21 cellular contexts compared by ENCODE assay signal in the genomic region with DNA sequence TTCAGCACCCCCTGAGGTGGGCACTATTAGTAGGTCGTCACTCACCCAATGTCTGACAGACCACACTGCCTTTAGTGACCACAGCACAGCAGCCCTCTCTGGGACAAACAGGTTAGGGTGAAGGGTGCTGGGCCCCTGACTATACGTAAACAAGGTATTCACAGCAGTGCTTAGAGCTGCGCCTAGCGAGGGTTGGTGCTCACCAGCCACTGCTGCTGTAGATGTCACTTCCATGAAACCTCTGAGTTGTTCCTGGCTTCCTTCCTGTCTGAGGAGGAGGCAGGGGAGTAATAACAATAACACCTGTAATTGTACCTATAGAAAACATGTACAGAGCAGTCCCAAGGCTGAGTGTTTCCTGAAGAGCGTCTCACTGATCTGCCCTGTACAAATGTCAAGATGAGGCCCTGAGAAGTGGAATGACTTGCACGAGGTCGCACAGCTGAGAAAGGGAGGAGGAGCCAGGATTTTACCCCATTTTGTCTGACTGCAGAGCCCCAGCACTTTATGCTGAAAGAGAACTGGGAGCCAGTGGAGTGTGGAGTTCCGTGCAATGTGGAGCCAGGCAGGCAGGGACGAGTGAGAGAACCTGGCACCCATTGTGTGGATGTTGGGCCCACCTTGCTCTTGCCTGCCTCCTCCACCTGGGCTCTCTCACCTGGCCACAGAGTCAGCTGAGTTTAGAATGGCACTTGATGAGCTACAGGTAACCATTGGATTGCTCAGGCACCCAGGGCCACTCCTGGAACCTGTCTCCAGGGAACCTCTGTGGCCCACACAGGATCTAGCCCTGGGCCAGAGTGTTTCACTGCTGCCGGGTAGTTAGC.
DNase-seq lines count a peak whose midpoint lies in the region; ATAC-seq, FAIRE-seq and TF ChIP-seq lines count a peak whose summit lies in the region.
"Had no signal": no experiment of that assay in that cellular context is flagged by ENCODE, and none has a peak within 500 bp of the region (broad histone marks: within the 10 kb centered on the region; RNA-seq: fewer than 3 reads in every experiment).

No MANE protein-coding gene starts in this region.

- H3K9ac ChIP-seq in neuronal stem cell (ENCODE audit: low read depth, low read length, poor library complexity) = no peak overlapping the region
- H3K9ac ChIP-seq: KMS-11, SK-N-SH had no signal

- TF ChIP-seq POLR2A in GM12891 (IDR thresholded peaks at IDR 0.05; ENCODE audit: low read depth, low read length) = no peak

- H3K4me1 ChIP-seq in neuronal stem cell (ENCODE audit: control insufficient read depth in 2 of 2, insufficient read depth in 1 of 2, low read depth in 1 of 2, low read length in 2 of 2) = peaks cover 0 to 3% of the 10 kb centered on the region in 2 donors

- H4K91ac ChIP-seq in neuronal stem cell (ENCODE audit: low read depth, low read length, poor library complexity) = no peak overlapping the region

- no peak overlapping the region for H3K4ac ChIP-seq in neuronal stem cell (ENCODE audit: low read length)

- no peaks in the 10 kb centered on the region for H3K9me3 ChIP-seq in neuronal stem cell (replicated peaks in 1 of 2; ENCODE audit: control insufficient read depth in 2 of 2, insufficient read depth in 1 of 2, low read depth in 1 of 2, low read length in 2 of 2)
- H3K9me3 ChIP-seq: SK-N-SH had no signal

- ATAC-seq in WTC11 (no peak), GM21737 (IDR thresholded peaks at IDR 0.05; ENCODE audit: unreplicated experiment) (no peak), GM18867 (IDR thresholded peaks at IDR 0.05; ENCODE audit: unreplicated experiment) (no peak)
- ATAC-seq: CD8-positive, alpha-beta T cell had no signal

- POLR2A ChIA-PET in WTC11 (lab: Charles Lee) = no interaction called here

- no peaks in the 10 kb centered on the region for H3K9me3 Mint-ChIP-seq in activated naive CD8-positive, alpha-beta T cell (ENCODE audit: low read depth)
- no peaks in the 10 kb centered on the region for H3K9me3 Mint-ChIP-seq in activated naive CD8-positive, alpha-beta T cell treated with anti-CD3 and anti-CD28 coated beads for 36 hours
- no peaks in the 10 kb centered on the region for H3K9me3 Mint-ChIP-seq in WTC11
- H3K9me3 Mint-ChIP-seq: CD8-positive, alpha-beta T cell had no signal

- peak overlapping the region; percentile 26 for H3K23ac ChIP-seq in neuronal stem cell (ENCODE audit: low read depth, low read length, poor library complexity)

- no peak overlapping the region for H4K8ac ChIP-seq in neuronal stem cell (ENCODE audit: low read depth, low read length)

- no peak overlapping the region for H3K4me2 ChIP-seq in neuronal stem cell (ENCODE audit: insufficient read depth, low read length, poor library complexity, severe bottlenecking)
- H3K4me2 ChIP-seq: KMS-11, SK-N-SH had no signal

- TF ChIP-seq CTCF in WTC11 (IDR thresholded peaks at IDR 0.05) = no peak

- no peak overlapping the region for H3K4me3 ChIP-seq in neuronal stem cell (ENCODE audit: low read length in 2 of 2)

- H3K4me1 Mint-ChIP-seq in activated naive CD8-positive, alpha-beta T cell (ENCODE audit: low read depth) = no peaks in the 10 kb centered on the region
- H3K4me1 Mint-ChIP-seq in activated naive CD8-positive, alpha-beta T cell treated with anti-CD3 and anti-CD28 coated beads for 36 hours = peaks cover 4% of the 10 kb centered on the region
- peaks cover 4% of the 10 kb centered on the region for H3K4me1 Mint-ChIP-seq in WTC11

- H3K36me3 ChIP-seq in neuronal stem cell (replicated peaks in 1 of 2; ENCODE audit: control insufficient read depth in 2 of 2, insufficient read depth in 2 of 2, low read length in 2 of 2) = no peaks in the 10 kb centered on the region

- H3K4me3 Mint-ChIP-seq in activated naive CD8-positive, alpha-beta T cell = no peak overlapping the region
- no peak overlapping the region for H3K4me3 Mint-ChIP-seq in activated naive CD8-positive, alpha-beta T cell treated with anti-CD3 and anti-CD28 coated beads for 36 hours
- no peak overlapping the region for H3K4me3 Mint-ChIP-seq in WTC11
- H3K4me3 Mint-ChIP-seq: CD8-positive, alpha-beta T cell had no signal

- peak; percentile 51 for FAIRE-seq in GM12891 (lab: Jason Lieb, UNC)
- FAIRE-seq: D721Med, RCC 7860 had no signal

- no peaks in the 10 kb centered on the region for H3K79me1 ChIP-seq in neuronal stem cell (ENCODE audit: low read depth, low read length)

- CTCF ChIA-PET in WTC11 (lab: Charles Lee) = interaction anchor here (0.8 to 1.0 kb wide), 2 partner anchors 51 kb away, joined by 3 read pairs; no protein-coding TSS in a partner anchor

- no CpG with 5 or more reads among the region's 10 CpGs for WGBS in neuronal stem cell (ENCODE audit: extremely low coverage in 2 of 2, insufficient read length in 2 of 2, insufficient replicate concordance in 1 of 2), 2 donors

- H2BK15ac ChIP-seq in neuronal stem cell (ENCODE audit: low read length) = no peak overlapping the region

- H2AFZ ChIP-seq in neuronal stem cell (ENCODE audit: low read length) = no peak overlapping the region

- no peaks in the 10 kb centered on the region for H3K27me3 ChIP-seq in neuronal stem cell (ENCODE audit: control insufficient read depth in 3 of 3, insufficient read depth in 3 of 3, low read depth in 1 of 3, low read length in 3 of 3)

- no peak overlapping the region for H2BK120ac ChIP-seq in neuronal stem cell (ENCODE audit: low read depth, low read length)

- peak overlapping the region; percentile 27 for H3K14ac ChIP-seq in neuronal stem cell (ENCODE audit: low read length)

- no peaks in the 10 kb centered on the region for H3K27me3 Mint-ChIP-seq in activated naive CD8-positive, alpha-beta T cell
- no peaks in the 10 kb centered on the region for H3K27me3 Mint-ChIP-seq in activated naive CD8-positive, alpha-beta T cell treated with anti-CD3 and anti-CD28 coated beads for 36 hours
- no peaks in the 10 kb centered on the region for H3K27me3 Mint-ChIP-seq in WTC11 (ENCODE audit: low read depth)

- no peak overlapping the region for H2AK5ac ChIP-seq in neuronal stem cell (ENCODE audit: low read depth, low read length)

- peak overlapping the region; percentile 41 for H3K27ac Mint-ChIP-seq in activated naive CD8-positive, alpha-beta T cell
- H3K27ac Mint-ChIP-seq in activated naive CD8-positive, alpha-beta T cell treated with anti-CD3 and anti-CD28 coated beads for 36 hours = no peak overlapping the region
- H3K27ac Mint-ChIP-seq in WTC11 = peak overlapping the region; percentile 77
- H3K27ac Mint-ChIP-seq: CD8-positive, alpha-beta T cell had no signal

- no peak overlapping the region for H3K27ac ChIP-seq in neuronal stem cell (replicated peaks; ENCODE audit: low read length)
- H3K27ac ChIP-seq: KMS-11 had no signal

- H3K36me3 Mint-ChIP-seq in activated naive CD8-positive, alpha-beta T cell = peaks cover 4% of the 10 kb centered on the region
- H3K36me3 Mint-ChIP-seq in activated naive CD8-positive, alpha-beta T cell treated with anti-CD3 and anti-CD28 coated beads for 36 hours = no peaks in the 10 kb centered on the region
- H3K36me3 Mint-ChIP-seq in WTC11 = no peaks in the 10 kb centered on the region

- H2BK5ac ChIP-seq in neuronal stem cell (ENCODE audit: low read length) = no peak overlapping the region

- H3K18ac ChIP-seq in neuronal stem cell (ENCODE audit: low read length) = no peak overlapping the region

- no peak for DNase-seq in activated naive CD8-positive, alpha-beta T cell treated with anti-CD3 and anti-CD28 coated beads for 36 hours
- DNase-seq in GM12891 (ENCODE audit: insufficient read length, low spot score) (no peak), WTC11 (ENCODE audit: low spot score) (no peak), neuronal stem cell (ENCODE audit: low spot score) (no peak), HUDEP-2 (lab: John Stamatoyannopoulos, UW; ENCODE audit: unreplicated experiment in 76 of 76) (no peak)
- DNase-seq: CD8-positive, alpha-beta T cell; DMS79; GOT3; NCI-H1092 treated with DMSO at 0.1 percent for 48 hours; NCI-H1694 treated with DMSO at 0.1 percent for 48 hours; NCI-H2107; NCI-H226; NCI-H526; Right ventricle myocardium superior; SK-N-SH had no signal

- no peak overlapping the region for H2BK12ac ChIP-seq in neuronal stem cell (ENCODE audit: low read length)

TF ChIP-seq in GM12891, 5 proteins besides CTCF, POLR2A, EP300 and RAD21:
- TF ChIP-seq SPI1 (IDR thresholded peaks at IDR 0.05; ENCODE audit: low read depth, low read length) (no peak), POLR2AphosphoS5 (IDR thresholded peaks at IDR 0.05; ENCODE audit: low read depth, low read length) (no peak), POU2F2 (IDR thresholded peaks at IDR 0.05; ENCODE audit: low read depth, low read length) (no peak), TAF1 (IDR thresholded peaks at IDR 0.05; ENCODE audit: low read depth, low read length) (no peak), PAX5 (IDR thresholded peaks at IDR 0.05; ENCODE audit: insufficient read depth, low read length, severe bottlenecking) (no peak)
TF ChIP-seq in GM12891: peak in this region for 0.

TF ChIP-seq in WTC11, 78 proteins besides CTCF, POLR2A, EP300 and RAD21 (continues in another document):
- TF ChIP-seq FOXP1 (CRISPR knock-in tag; IDR thresholded peaks at IDR 0.05; ENCODE audit: borderline replicate concordance) (no peak), SP1 (CRISPR knock-in tag; conservative IDR thresholded peaks at IDR 0.05) (no peak), ELF4 (CRISPR knock-in tag; IDR thresholded peaks at IDR 0.05; ENCODE audit: low read depth) (no peak), SMAD3 (CRISPR knock-in tag; IDR thresholded peaks at IDR 0.05; ENCODE audit: borderline replicate concordance) (no peak), MYBL2 (CRISPR knock-in tag; IDR thresholded peaks at IDR 0.05) (no peak)
- TF ChIP-seq, protein P1, sequence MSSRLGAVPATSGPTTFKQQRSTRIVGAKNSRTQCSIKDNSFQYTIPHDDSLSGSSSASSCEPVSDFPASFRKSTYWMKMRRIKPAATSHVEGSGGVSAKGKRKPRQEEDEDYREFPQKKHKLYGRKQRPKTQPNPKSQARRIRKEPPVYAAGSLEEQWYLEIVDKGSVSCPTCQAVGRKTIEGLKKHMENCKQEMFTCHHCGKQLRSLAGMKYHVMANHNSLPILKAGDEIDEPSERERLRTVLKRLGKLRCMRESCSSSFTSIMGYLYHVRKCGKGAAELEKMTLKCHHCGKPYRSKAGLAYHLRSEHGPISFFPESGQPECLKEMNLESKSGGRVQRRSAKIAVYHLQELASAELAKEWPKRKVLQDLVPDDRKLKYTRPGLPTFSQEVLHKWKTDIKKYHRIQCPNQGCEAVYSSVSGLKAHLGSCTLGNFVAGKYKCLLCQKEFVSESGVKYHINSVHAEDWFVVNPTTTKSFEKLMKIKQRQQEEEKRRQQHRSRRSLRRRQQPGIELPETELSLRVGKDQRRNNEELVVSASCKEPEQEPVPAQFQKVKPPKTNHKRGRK (CRISPR knock-in tag; IDR thresholded peaks at IDR 0.05; ENCODE audit: borderline replicate concordance) = no peak
- TF ChIP-seq, protein P2, sequence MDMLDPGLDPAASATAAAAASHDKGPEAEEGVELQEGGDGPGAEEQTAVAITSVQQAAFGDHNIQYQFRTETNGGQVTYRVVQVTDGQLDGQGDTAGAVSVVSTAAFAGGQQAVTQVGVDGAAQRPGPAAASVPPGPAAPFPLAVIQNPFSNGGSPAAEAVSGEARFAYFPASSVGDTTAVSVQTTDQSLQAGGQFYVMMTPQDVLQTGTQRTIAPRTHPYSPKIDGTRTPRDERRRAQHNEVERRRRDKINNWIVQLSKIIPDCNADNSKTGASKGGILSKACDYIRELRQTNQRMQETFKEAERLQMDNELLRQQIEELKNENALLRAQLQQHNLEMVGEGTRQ (CRISPR knock-in tag; IDR thresholded peaks at IDR 0.05) = no peak
